In genomic region chr1:962381-963350, GRCh38 we compare ENCODE assay signal across 17 cellular contexts. TPM values are rescaled to one million over a fixed set of nuclear protein-coding genes. Genes with fewer than 3 reads are reported as not detected.
DNase-seq lines count a peak whose midpoint lies in the region; ATAC-seq and TF ChIP-seq lines count a peak whose summit lies in the region.
"Had no signal": no experiment of that assay in that cellular context is flagged by ENCODE, and none has a peak within 500 bp of the region (broad histone marks: within the 10 kb centered on the region; RNA-seq: fewer than 3 reads in every experiment).

No MANE protein-coding gene starts in this region.

- no peaks in the 10 kb centered on the region for H3K27me3 ChIP-seq in Karpas-422 (ENCODE audit: low read length)

- H3K27ac ChIP-seq in Karpas-422 (ENCODE audit: low read length) = no peak overlapping the region
- H3K27ac ChIP-seq: esophagus squamous epithelium, KMS-11, spleen, tibial nerve had no signal

- H3K4me1 ChIP-seq in Karpas-422 (ENCODE audit: low read length) = peaks cover 21% of the 10 kb centered on the region

- no peak for TF ChIP-seq CTCF in type B pancreatic cell (conservative IDR thresholded peaks at IDR 0.05)
- no peak for TF ChIP-seq CTCF in HFFc6 (IDR thresholded peaks at IDR 0.05)

- peak overlapping the region; percentile 42 to 55 for H3K4me3 Mint-ChIP-seq in stimulated activated naive CD8-positive, alpha-beta T cell treated with anti-CD3 and anti-CD28 coated beads, Interleukin-15, amount 100 ng/mL, for 72 hours
- H3K4me3 Mint-ChIP-seq in activated T-helper 1 cell treated with anti-CD3 and anti-CD28 coated beads, Interleukin-12 subunit alpha, Interleukin-12 subunit beta, Interleukin-2, Interleukin-4 antibody, amounts not matched to agents 30 ng/mL and 10 ng/mL and 1 ng/mL, durations not matched to agents 14 hours and 24 hours and 36 hours = peak overlapping the region; percentile 74
- H3K4me3 Mint-ChIP-seq in memory B cell (peak overlapping the region; percentile 80), type B pancreatic cell (peak overlapping the region; percentile 78), HFFc6 (no peak overlapping the region)

- ATAC-seq in stimulated activated naive CD8-positive, alpha-beta T cell treated with anti-CD3 and anti-CD28 coated beads, Interleukin-15, amount 100 ng/mL, for 72 hours = no peak
- ATAC-seq in stimulated activated naive CD8-positive, alpha-beta T cell treated with anti-CD3 and anti-CD28 coated beads, Interleukin-15, Interleukin-2, amounts not matched to agents 100 U/mL and 50 U/mL, for 24 hours = no peak
- no peak for ATAC-seq in memory B cell (ENCODE audit: low read depth)

- H3K36me3 ChIP-seq in Karpas-422 (ENCODE audit: insufficient read depth, low read length) = no peaks in the 10 kb centered on the region

- H3K4me1 Mint-ChIP-seq in stimulated activated naive CD8-positive, alpha-beta T cell treated with anti-CD3 and anti-CD28 coated beads, Interleukin-15, amount 100 ng/mL, for 72 hours = peaks cover 41% of the 10 kb centered on the region
- peaks cover 2% of the 10 kb centered on the region for H3K4me1 Mint-ChIP-seq in activated T-helper 1 cell treated with anti-CD3 and anti-CD28 coated beads, Interleukin-12 subunit alpha, Interleukin-12 subunit beta, Interleukin-2, Interleukin-4 antibody, amounts not matched to agents 30 ng/mL and 10 ng/mL and 1 ng/mL, durations not matched to agents 14 hours and 24 hours and 36 hours (ENCODE audit: low read depth)
- peaks cover 8% of the 10 kb centered on the region for H3K4me1 Mint-ChIP-seq in memory B cell
- peaks cover 8% of the 10 kb centered on the region for H3K4me1 Mint-ChIP-seq in type B pancreatic cell (ENCODE audit: unreplicated experiment)
- H3K4me1 Mint-ChIP-seq in HFFc6 (ENCODE audit: low read depth) = peaks cover 11% of the 10 kb centered on the region

- no peaks in the 10 kb centered on the region for H3K9me3 ChIP-seq in Karpas-422 (ENCODE audit: low read length)
- H3K9me3 ChIP-seq: esophagus squamous epithelium, spleen, tibial nerve had no signal

- H3K9me3 Mint-ChIP-seq in stimulated activated naive CD8-positive, alpha-beta T cell treated with anti-CD3 and anti-CD28 coated beads, Interleukin-15, amount 100 ng/mL, for 72 hours = no peaks in the 10 kb centered on the region
- H3K9me3 Mint-ChIP-seq in activated T-helper 1 cell treated with anti-CD3 and anti-CD28 coated beads, Interleukin-12 subunit alpha, Interleukin-12 subunit beta, Interleukin-2, Interleukin-4 antibody, amounts not matched to agents 30 ng/mL and 10 ng/mL and 1 ng/mL, durations not matched to agents 14 hours and 24 hours and 36 hours = no peaks in the 10 kb centered on the region
- H3K9me3 Mint-ChIP-seq in memory B cell (no peaks in the 10 kb centered on the region), type B pancreatic cell (no peaks in the 10 kb centered on the region), HFFc6 (no peaks in the 10 kb centered on the region)

- H3K79me2 ChIP-seq in Karpas-422 (ENCODE audit: low read length) = peaks cover 14% of the 10 kb centered on the region

- no peak overlapping the region for H3K27ac Mint-ChIP-seq in stimulated activated naive CD8-positive, alpha-beta T cell treated with anti-CD3 and anti-CD28 coated beads, Interleukin-15, amount 100 ng/mL, for 72 hours
- peak overlapping the region; percentile 44 for H3K27ac Mint-ChIP-seq in activated T-helper 1 cell treated with anti-CD3 and anti-CD28 coated beads, Interleukin-12 subunit alpha, Interleukin-12 subunit beta, Interleukin-2, Interleukin-4 antibody, amounts not matched to agents 30 ng/mL and 10 ng/mL and 1 ng/mL, durations not matched to agents 14 hours and 24 hours and 36 hours
- H3K27ac Mint-ChIP-seq in memory B cell (no peak overlapping the region), type B pancreatic cell (no peak overlapping the region), HFFc6 (no peak overlapping the region)

- peaks cover 10% of the 10 kb centered on the region for H4K20me1 ChIP-seq in Karpas-422 (ENCODE audit: insufficient read depth, low read depth, low read length)

- H3K9ac ChIP-seq in Karpas-422 (ENCODE audit: low read length) = no peak overlapping the region
- H3K9ac ChIP-seq: KMS-11 had no signal

- DNase-seq in stimulated activated naive CD8-positive, alpha-beta T cell treated with anti-CD3 and anti-CD28 coated beads, Interleukin-15, amount 100 ng/mL, for 72 hours = no peak
- no peak for DNase-seq in stimulated activated naive CD8-positive, alpha-beta T cell treated with anti-CD3 and anti-CD28 coated beads, Interleukin-15, Interleukin-2, amounts not matched to agents 100 U/mL and 50 U/mL, for 24 hours
- DNase-seq in activated T-helper 1 cell treated with anti-CD3 and anti-CD28 coated beads, Interleukin-12 subunit alpha, Interleukin-12 subunit beta, Interleukin-2, Interleukin-4 antibody, amounts not matched to agents 30 ng/mL and 10 ng/mL and 1 ng/mL, durations not matched to agents 14 hours and 24 hours and 36 hours (ENCODE audit: low spot score) = no peak
- DNase-seq in memory B cell (ENCODE audit: low spot score in 2 of 2) (no peak), type B pancreatic cell (ENCODE audit: extremely low spot score, unreplicated experiment) (no peak), Karpas-422 (no peak), SW 1271 (lab: John Stamatoyannopoulos, UW) (no peak), HFFc6 (no peak)
- DNase-seq: activated CD8-positive, alpha-beta memory T cell treated with anti-CD3 and anti-CD28 coated beads for 24 hours; esophagus squamous epithelium; GDM1; NCI-H2171 treated with DMSO at 0.1 percent for 48 hours; spleen had no signal

- intact Hi-C loops in activated T-helper 1 cell treated with anti-CD3 and anti-CD28 coated beads, Interleukin-12 subunit alpha, Interleukin-12 subunit beta, Interleukin-2, Interleukin-4 antibody, amounts not matched to agents 30 ng/mL and 10 ng/mL and 1 ng/mL, durations not matched to agents 14 hours and 24 hours and 36 hours (cut with micrococcal nuclease) = no loop called here

- H2AFZ ChIP-seq in Karpas-422 (ENCODE audit: low read length) = no peak overlapping the region

- no peak overlapping the region for H3K4me3 ChIP-seq in Karpas-422 (ENCODE audit: low read length)
- H3K4me3 ChIP-seq: esophagus squamous epithelium, tibial nerve had no signal

- H3K27me3 Mint-ChIP-seq in stimulated activated naive CD8-positive, alpha-beta T cell treated with anti-CD3 and anti-CD28 coated beads, Interleukin-15, amount 100 ng/mL, for 72 hours = no peaks in the 10 kb centered on the region
- H3K27me3 Mint-ChIP-seq in activated T-helper 1 cell treated with anti-CD3 and anti-CD28 coated beads, Interleukin-12 subunit alpha, Interleukin-12 subunit beta, Interleukin-2, Interleukin-4 antibody, amounts not matched to agents 30 ng/mL and 10 ng/mL and 1 ng/mL, durations not matched to agents 14 hours and 24 hours and 36 hours (ENCODE audit: insufficient read depth) = peaks cover 2% of the 10 kb centered on the region
- H3K27me3 Mint-ChIP-seq in memory B cell (no peaks in the 10 kb centered on the region), type B pancreatic cell (peaks cover 7% of the 10 kb centered on the region), HFFc6 (ENCODE audit: insufficient read depth) (no peaks in the 10 kb centered on the region)

- H3K9me2 ChIP-seq in Karpas-422 (replicated peaks; ENCODE audit: insufficient read depth, low read length) = no peaks in the 10 kb centered on the region

- H3K36me3 Mint-ChIP-seq in activated T-helper 1 cell treated with anti-CD3 and anti-CD28 coated beads, Interleukin-12 subunit alpha, Interleukin-12 subunit beta, Interleukin-2, Interleukin-4 antibody, amounts not matched to agents 30 ng/mL and 10 ng/mL and 1 ng/mL, durations not matched to agents 14 hours and 24 hours and 36 hours (ENCODE audit: low read depth) = peaks cover 1% of the 10 kb centered on the region
- H3K36me3 Mint-ChIP-seq in memory B cell = peaks cover 5% of the 10 kb centered on the region
- peaks cover 1% of the 10 kb centered on the region for H3K36me3 Mint-ChIP-seq in type B pancreatic cell
- H3K36me3 Mint-ChIP-seq in HFFc6 (ENCODE audit: low read depth) = peaks cover 7% of the 10 kb centered on the region

- H3K4me2 ChIP-seq in Karpas-422 (ENCODE audit: low read depth, low read length, poor library complexity, severe bottlenecking) = no peak overlapping the region
- H3K4me2 ChIP-seq: KMS-11 had no signal

RNA-seq across cellular contexts. Expression of gene KLHL17, which starts 2.3 kb away (rescaled TPM):
- total RNA-seq in activated T-helper 1 cell treated with anti-CD3 and anti-CD28 coated beads, Interleukin-12 subunit alpha, Interleukin-12 subunit beta, Interleukin-2, Interleukin-4 antibody, amounts not matched to agents 30 ng/mL and 10 ng/mL and 1 ng/mL, durations not matched to agents 14 hours and 24 hours and 36 hours = 47.3 and 49.7 TPM in 2 replicates
- 31.5 and 42.2 TPM in 2 replicates for total RNA-seq in type B pancreatic cell (ENCODE audit: low replicate concordance)
- total RNA-seq in Karpas-422 (2014; rRNA removed; shearing (Covaris generic); ENCODE audit: low replicate concordance) = 13.9 and 21.2 TPM in 2 replicates
- 10 to 100 TPM; 12.2 to 17.5 (median 13.2) TPM for total RNA-seq in HFFc6 (2021; fragmentation: NEBNext Ultra II Directional; extraction: Animal tissue kit (Norgen Biotek cat#: 25700))

RNA-seq across cellular contexts. Expression of gene NOC2L, which starts 3.6 kb away (rescaled TPM):
- 180 TPM in 2 replicates for total RNA-seq in activated T-helper 1 cell treated with anti-CD3 and anti-CD28 coated beads, Interleukin-12 subunit alpha, Interleukin-12 subunit beta, Interleukin-2, Interleukin-4 antibody, amounts not matched to agents 30 ng/mL and 10 ng/mL and 1 ng/mL, durations not matched to agents 14 hours and 24 hours and 36 hours
- total RNA-seq in type B pancreatic cell (ENCODE audit: low replicate concordance) = 75.1 and 87.2 TPM in 2 replicates
- 32.5 and 63.5 TPM in 2 replicates for total RNA-seq in Karpas-422 (2014; rRNA removed; shearing (Covaris generic); ENCODE audit: low replicate concordance)
- total RNA-seq in HFFc6 (2021; fragmentation: NEBNext Ultra II Directional; extraction: Animal tissue kit (Norgen Biotek cat#: 25700)) = 100 to 1,000 TPM; 112 to 142 (median 119) TPM

RNA-seq across cellular contexts. Expression of gene PLEKHN1, which starts 3.6 kb away (rescaled TPM):
- 1.7 and 1.8 TPM in 2 replicates for total RNA-seq in activated T-helper 1 cell treated with anti-CD3 and anti-CD28 coated beads, Interleukin-12 subunit alpha, Interleukin-12 subunit beta, Interleukin-2, Interleukin-4 antibody, amounts not matched to agents 30 ng/mL and 10 ng/mL and 1 ng/mL, durations not matched to agents 14 hours and 24 hours and 36 hours
- 6.4 and 16.7 TPM in 2 replicates for total RNA-seq in type B pancreatic cell (ENCODE audit: low replicate concordance)
- 0.72 TPM in 1 of 2 replicates, not detected in the other for total RNA-seq in Karpas-422 (2014; rRNA removed; shearing (Covaris generic); ENCODE audit: low replicate concordance)
- total RNA-seq in HFFc6 (2021; fragmentation: NEBNext Ultra II Directional; extraction: Animal tissue kit (Norgen Biotek cat#: 25700)) = 1 to 10 TPM; 5.2 to 6.9 (median 6.0) TPM

RNA-seq across cellular contexts. Expression of gene PERM1, which starts 19.2 kb away (rescaled TPM):
- total RNA-seq in activated T-helper 1 cell treated with anti-CD3 and anti-CD28 coated beads, Interleukin-12 subunit alpha, Interleukin-12 subunit beta, Interleukin-2, Interleukin-4 antibody, amounts not matched to agents 30 ng/mL and 10 ng/mL and 1 ng/mL, durations not matched to agents 14 hours and 24 hours and 36 hours = not detected in 2 replicates
- 0.34 and 0.62 TPM in 2 replicates for total RNA-seq in type B pancreatic cell (ENCODE audit: low replicate concordance)
- total RNA-seq in Karpas-422 (2014; rRNA removed; shearing (Covaris generic); ENCODE audit: low replicate concordance) = not detected in 2 replicates
- under 1 TPM in 2 of 6 experiments, not detected in 4; 0.17 to 0.18 TPM for total RNA-seq in HFFc6 (2021; fragmentation: NEBNext Ultra II Directional; extraction: Animal tissue kit (Norgen Biotek cat#: 25700))
- total RNA-seq: bronchial epithelial cell, esophagus squamous epithelium, pulmonary artery endothelial cell had no signal

RNA-seq across cellular contexts. Expression of gene HES4, which starts 37.2 kb away (rescaled TPM):
- total RNA-seq in activated T-helper 1 cell treated with anti-CD3 and anti-CD28 coated beads, Interleukin-12 subunit alpha, Interleukin-12 subunit beta, Interleukin-2, Interleukin-4 antibody, amounts not matched to agents 30 ng/mL and 10 ng/mL and 1 ng/mL, durations not matched to agents 14 hours and 24 hours and 36 hours = 1.8 and 2.9 TPM in 2 replicates
- 37.6 and 54.1 TPM in 2 replicates for total RNA-seq in type B pancreatic cell (ENCODE audit: low replicate concordance)
- not detected in 2 replicates for total RNA-seq in Karpas-422 (2014; rRNA removed; shearing (Covaris generic); ENCODE audit: low replicate concordance)
- 10 to 100 TPM; 14.1 to 17.4 (median 15.6) TPM for total RNA-seq in HFFc6 (2021; fragmentation: NEBNext Ultra II Directional; extraction: Animal tissue kit (Norgen Biotek cat#: 25700))
